In genomic region chr15:52480990-52481389, GRCh38 we compare ENCODE assay signal across 1 cellular context.
TF ChIP-seq lines count a peak whose summit lies in the region.

No MANE protein-coding gene starts in this region.

TF ChIP-seq in HepG2, 621 proteins besides CTCF, POLR2A, EP300 and RAD21:
- TF ChIP-seq ETV6 (CRISPR knock-in tag; conservative IDR thresholded peaks at IDR 0.05) (no peak), MTERF4 (CRISPR knock-in tag; IDR thresholded peaks at IDR 0.05) (no peak), FOXA3 (CRISPR knock-in tag; IDR thresholded peaks at IDR 0.05) (no peak), FOXK2 (IDR thresholded peaks at IDR 0.05) (no peak), ZSCAN9 (CRISPR knock-in tag; IDR thresholded peaks at IDR 0.05; ENCODE audit: borderline replicate concordance) (no peak), CEBPZ (IDR thresholded peaks at IDR 0.05; ENCODE audit: low read length) (no peak)
- TF ChIP-seq, protein P1, sequence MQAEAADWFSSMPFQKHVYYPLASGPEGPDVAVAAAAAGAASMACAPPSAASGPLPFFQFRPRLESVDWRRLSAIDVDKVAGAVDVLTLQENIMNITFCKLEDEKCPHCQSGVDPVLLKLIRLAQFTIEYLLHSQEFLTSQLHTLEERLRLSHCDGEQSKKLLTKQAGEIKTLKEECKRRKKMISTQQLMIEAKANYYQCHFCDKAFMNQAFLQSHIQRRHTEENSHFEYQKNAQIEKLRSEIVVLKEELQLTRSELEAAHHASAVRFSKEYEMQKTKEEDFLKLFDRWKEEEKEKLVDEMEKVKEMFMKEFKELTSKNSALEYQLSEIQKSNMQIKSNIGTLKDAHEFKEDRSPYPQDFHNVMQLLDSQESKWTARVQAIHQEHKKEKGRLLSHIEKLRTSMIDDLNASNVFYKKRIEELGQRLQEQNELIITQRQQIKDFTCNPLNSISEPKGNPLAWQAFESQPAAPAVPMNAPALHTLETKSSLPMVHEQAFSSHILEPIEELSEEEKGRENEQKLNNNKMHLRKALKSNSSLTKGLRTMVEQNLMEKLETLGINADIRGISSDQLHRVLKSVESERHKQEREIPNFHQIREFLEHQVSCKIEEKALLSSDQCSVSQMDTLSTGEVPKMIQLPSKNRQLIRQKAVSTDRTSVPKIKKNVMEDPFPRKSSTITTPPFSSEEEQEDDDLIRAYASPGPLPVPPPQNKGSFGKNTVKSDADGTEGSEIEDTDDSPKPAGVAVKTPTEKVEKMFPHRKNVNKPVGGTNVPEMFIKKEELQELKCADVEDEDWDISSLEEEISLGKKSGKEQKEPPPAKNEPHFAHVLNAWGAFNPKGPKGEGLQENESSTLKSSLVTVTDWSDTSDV (CRISPR knock-in tag; IDR thresholded peaks at IDR 0.05) = no peak
TF ChIP-seq in HepG2: peak in this region for 0.
